ENCODE assay signal across 8 cellular contexts in genomic region chr11:77047007-77047927, GRCh38. TPM values are rescaled to one million over a fixed set of nuclear protein-coding genes. Genes with fewer than 3 reads are reported as not detected.
DNase-seq lines count a peak whose midpoint lies in the region; ATAC-seq and TF ChIP-seq lines count a peak whose summit lies in the region.

No MANE protein-coding gene starts in this region.

- no peaks in the 10 kb centered on the region for H3K9me3 ChIP-seq in A673 (ENCODE audit: low read depth, low read length, poor library complexity, severe bottlenecking)
- H3K9me3 ChIP-seq in spleen, result no peaks in the 10 kb centered on the region

- H3K27me3 ChIP-seq in A673 (replicated peaks; ENCODE audit: insufficient read depth, low read depth, low read length, poor library complexity) (no peaks in the 10 kb centered on the region), spleen (replicated peaks in 1 of 7) (peaks cover 0 to 40% (median 25%) of the 10 kb centered on the region in 7 donors)

- TF ChIP-seq POLR2A in spleen (IDR thresholded peaks at IDR 0.05), result no peak

- WGBS in spleen, 5 donors, result 0 to 5% (median 4%) methylated on average over 15 of the region's 15 CpGs

- ATAC-seq in GM18511 (IDR thresholded peaks at IDR 0.05; ENCODE audit: unreplicated experiment), result peak; percentile 93
- ATAC-seq in HG03064 (IDR thresholded peaks at IDR 0.05; ENCODE audit: low read depth, unreplicated experiment), result peak; percentile 90

- CTCF ChIA-PET in A673 (lab: Charles Lee), result interaction anchor here (0.6 to 2.4 kb wide), 32 partner anchors 12 to 1796 kb away, joined by 3 to 63 read pairs (median 5); partner anchors contain the start of gene CAPN5

- TF ChIP-seq CTCF in A673 (conservative IDR thresholded peaks at IDR 0.05; ENCODE audit: low read depth, low read length), result peak; percentile 82
- peak; percentile 69 to 95 (median 78) for TF ChIP-seq CTCF in spleen (IDR thresholded peaks at IDR 0.05 in 8 of 11, conservative IDR thresholded peaks at IDR 0.05 in 3 of 11)

- POLR2A ChIA-PET in A673 (lab: Charles Lee; ENCODE audit: low non-redundant PET), result interaction anchor here (0.6 kb wide), 2 partner anchors 44 to 251 kb away, joined by 3 to 5 read pairs; no protein-coding TSS in a partner anchor

- H3K4me3 ChIP-seq in A673 (ENCODE audit: low read depth, low read length, poor library complexity, severe bottlenecking), result peak overlapping the region; percentile 47
- peak overlapping the region; percentile 24 to 64 (median 44) for H3K4me3 ChIP-seq in spleen

- H3K36me3 ChIP-seq in A673 (ENCODE audit: insufficient read depth, low read length, poor library complexity, severe bottlenecking) (no peaks in the 10 kb centered on the region), spleen (no peaks in the 10 kb centered on the region)

- intact Hi-C loops in A673 (cut with micrococcal nuclease; ENCODE audit: unreplicated experiment) (loop anchor here (1.0 to 2.0 kb wide), 2 partner anchors 44 to 142 kb away; no protein-coding TSS in a partner anchor), spleen (cut with DNase I; ENCODE audit: low total_unique reads) (no loop called here)

- H3K4me1 ChIP-seq in A673 (ENCODE audit: insufficient read depth, low read length, poor library complexity, severe bottlenecking) (peaks cover 12% of the 10 kb centered on the region), spleen (peaks cover 2 to 20% (median 15%) of the 10 kb centered on the region in 6 donors)

- H3K27ac ChIP-seq in A673 (ENCODE audit: low read depth, low read length, poor library complexity, severe bottlenecking), result peak overlapping the region; percentile 10
- no peak overlapping the region for H3K27ac ChIP-seq in caudate nucleus (ENCODE audit: low read depth, low read length)
- H3K27ac ChIP-seq in spleen, result peak overlapping the region in 6 of 8 donors; percentile 1 to 63 (median 22)

- BruUV-seq in A673 (replicated peaks; lab: Mats Ljungman, UMichigan), result no TSS peak

- peak; percentile 97 for DNase-seq in A673 (ENCODE audit: low spot score)
- DNase-seq in NCI-H2107 treated with DMSO at 0.1 percent for 48 hours (lab: John Stamatoyannopoulos, UW; ENCODE audit: unreplicated experiment), result peak; percentile 86
- peak; percentile 32 for DNase-seq in UCSD-AML1 (lab: John Stamatoyannopoulos, UW; ENCODE audit: unreplicated experiment)
- DNase-seq in caudate nucleus (lab: John Stamatoyannopoulos, UW), result peak in 49 of 61 donors; percentile 7 to 94 (median 52)
- peak; percentile 87 for DNase-seq in iris pigment epithelial cell (ENCODE audit: low read depth)
- no peak for DNase-seq in spleen

RNA-seq across cellular contexts. Expression of gene B3GNT6, which starts 13.1 kb away (rescaled TPM):
- not detected in 2 replicates for total RNA-seq in A673 (2021)
- total RNA-seq in spleen, result not detected
- polyA plus RNA-seq in spleen, result not detected

RNA-seq across cellular contexts. Expression of gene CAPN5, which starts 19.5 kb away (rescaled TPM):
- 4.3 and 7.0 TPM in 2 replicates for total RNA-seq in A673 (2021)
- 1 to 10 TPM; 3.5 to 9.2 (median 8.0) TPM for total RNA-seq in spleen
- polyA plus RNA-seq in spleen, result 1 to 10 TPM in 1 of 3 donors, under 1 TPM in 2; 0.80 to 2.4 (median 0.96) TPM

RNA-seq across cellular contexts. Expression of gene OMP, which starts 55.4 kb away (rescaled TPM):
- total RNA-seq in A673 (2021) (not detected in 2 replicates), spleen (under 1 TPM in 1 of 7 donors, not detected in 6; 0.64 TPM)
- polyA plus RNA-seq in spleen, result under 1 TPM in 1 of 3 donors, not detected in 2; 0.51 TPM
